ENCODE assay signal across 8 cellular contexts in genomic region chr14:99982449-99983250, GRCh38.
DNase-seq lines count a peak whose midpoint lies in the region; ATAC-seq, FAIRE-seq and TF ChIP-seq lines count a peak whose summit lies in the region.

No MANE protein-coding gene starts in this region.

- peaks cover 37% of the 10 kb centered on the region for H3K4me1 Mint-ChIP-seq in brain
- peaks cover 0 to 9% of the 10 kb centered on the region in 2 donors for H3K4me1 Mint-ChIP-seq in immature natural killer cell

- peak overlapping the region in 4 of 5 experiments; percentile 40 to 66 (median 50) for H3K4me3 Mint-ChIP-seq in brain
- no peak overlapping the region for H3K4me3 Mint-ChIP-seq in immature natural killer cell

- TF ChIP-seq CTCF in GM06990 (IDR thresholded peaks at IDR 0.05; ENCODE audit: insufficient read depth, low read length, poor library complexity, severe bottlenecking) (peak; percentile 83), brain (conservative IDR thresholded peaks at IDR 0.05) (peak; percentile 89 to 96)

- H3K27ac Mint-ChIP-seq in brain (peak overlapping the region in 4 of 5 experiments; percentile 2 to 71 (median 56)), immature natural killer cell (peak overlapping the region in 1 of 6 donors; percentile 3)

- ATAC-seq in HG02642 (IDR thresholded peaks at IDR 0.05; ENCODE audit: poor library complexity, unreplicated experiment) (peak; percentile 66), GM18519 (IDR thresholded peaks at IDR 0.05; ENCODE audit: low FRiP score, unreplicated experiment) (no peak)

- no peaks in the 10 kb centered on the region for H3K36me3 ChIP-seq in GM06990 (ENCODE audit: control insufficient read depth, insufficient read depth, low read length)

- H3K9me3 Mint-ChIP-seq in brain, result peaks cover 5 to 28% (median 19%) of the 10 kb centered on the region in 5 experiments
- no peaks in the 10 kb centered on the region for H3K9me3 Mint-ChIP-seq in immature natural killer cell

- H3K27me3 ChIP-seq in GM06990 (replicated peaks; ENCODE audit: control insufficient read depth, insufficient read depth, low read length), result no peaks in the 10 kb centered on the region

- DNase-seq in GM06990 (ENCODE audit: extremely low read depth, insufficient read length) (no peak), NCI-H2029 treated with DMSO at 0.1 percent for 48 hours (lab: John Stamatoyannopoulos, UW) (peak; percentile 27), immature natural killer cell (peak; percentile 65 to 71 (median 67))
- peak; percentile 30 to 57 for DNase-seq in stimulated activated CD4-positive, alpha-beta T cell treated with anti-CD3 and anti-CD28 coated beads, Interleukin-1b, Interleukin-23, amount 100 ng/mL, for 4 hours (ENCODE audit: low read depth in 2 of 2)

- peak; percentile 83 for FAIRE-seq in TTC549 (lab: Jason Lieb, UNC)

- no peak overlapping the region for H3K4me3 ChIP-seq in GM06990 (replicated peaks; ENCODE audit: low read depth, low read length)

- H3K27me3 Mint-ChIP-seq in brain (no peaks in the 10 kb centered on the region), immature natural killer cell (ENCODE audit: low read depth in 3 of 3) (no peaks in the 10 kb centered on the region)

- H3K36me3 Mint-ChIP-seq in brain (peaks cover 50% of the 10 kb centered on the region), immature natural killer cell (no peaks in the 10 kb centered on the region)

Comparison
In these comparisons a context has a peak if more than half of its experiments do, and no peak if none do; other contexts are left out.
1. H3K4me3 Mint-ChIP-seq: peak in brain (4 of 5); none in immature natural killer cell (0 of 5).